30 cellular contexts compared by ENCODE assay signal in genomic region chr2:39949131-39949530, GRCh38.
"Had no signal": no experiment of that assay in that cellular context is flagged by ENCODE, and none has a peak within 500 bp of the region (broad histone marks: within the 10 kb centered on the region; RNA-seq: fewer than 3 reads in every experiment).

No MANE protein-coding gene starts in this region.

- H3K9me3 ChIP-seq: esophagus muscularis mucosa, pancreas, prostate gland, uterus had no signal

- H3K27me3 ChIP-seq: esophagus muscularis mucosa, hepatocyte, pancreas, uterus had no signal

- ATAC-seq: activated T-cell treated with anti-CD3 and anti-CD28 coated beads, Interleukin-2, amount 50 U/mL, for 4 hours; left cardiac atrium; left ventricle myocardium superior; naive thymus-derived CD4-positive, alpha-beta T cell; pancreas; sciatic nerve; stimulated activated naive CD8-positive, alpha-beta T cell treated with anti-CD3 and anti-CD28 coated beads, Interleukin-15, Interleukin-2, amounts not matched to agents 100 U/mL and 50 U/mL, for 24 hours had no signal

- H3K79me2 ChIP-seq: hepatocyte had no signal

- H3K27ac ChIP-seq: esophagus muscularis mucosa, hepatocyte, pancreas, prostate gland, skin epidermis, uterus had no signal

- H3K4me2 ChIP-seq: hepatocyte had no signal

- H3K27ac Mint-ChIP-seq: activated CD4-positive, alpha-beta memory T cell treated with anti-CD3 and anti-CD28 coated beads, Interleukin-2, amount 10 ng/mL, durations not matched to agents 7 days and 5 days; activated naive CD8-positive, alpha-beta T cell treated with anti-CD3 and anti-CD28 coated beads, Interleukin-2, amount 10 ng/mL, durations not matched to agents 7 days and 5 days; dendritic cell treated with granulocyte-macrophage colony-stimulating factor and Interleukin-4, amounts not matched to agents 40 ng/mL and 50 ng/mL, for 4 days; naive thymus-derived CD4-positive, alpha-beta T cell; type B pancreatic cell had no signal

- DNase-seq: activated CD4-positive, alpha-beta memory T cell treated with anti-CD3 and anti-CD28 coated beads, Interleukin-2, amount 10 ng/mL, durations not matched to agents 7 days and 5 days; activated CD4-positive, alpha-beta T cell treated with anti-CD3 and anti-CD28 coated beads for 4 hours; activated CD4-positive, CD25-positive, alpha-beta regulatory T cell; activated CD8-positive, alpha-beta memory T cell treated with anti-CD3 and anti-CD28 coated beads, Interleukin-2, amount 50 U/mL, for 48 hours; activated naive CD4-positive, alpha-beta T cell treated with Interleukin-2 at 50 U/mL for 16 hours; activated naive CD8-positive, alpha-beta T cell treated with anti-CD3 and anti-CD28 coated beads, Interleukin-2, amount 10 ng/mL, durations not matched to agents 7 days and 5 days; activated T-cell treated with anti-CD3 and anti-CD28 coated beads, Interleukin-2, amount 50 U/mL, for 4 hours; amygdala; effector CD4-positive, alpha-beta T cell; glutamatergic neuron; left cardiac atrium; left ventricle myocardium superior; naive thymus-derived CD4-positive, alpha-beta T cell; pancreas; retina; stimulated activated CD4-positive, alpha-beta T cell treated with anti-CD3 and anti-CD28 coated beads, Interleukin-12 subunit alpha, Interleukin-12 subunit beta, amount 100 ng/mL, for 4 hours; stimulated activated CD4-positive, alpha-beta T cell treated with anti-CD3 and anti-CD28 coated beads, Interleukin-4, amount 100 ng/mL, for 1 hour; stimulated activated naive CD8-positive, alpha-beta T cell treated with anti-CD3 and anti-CD28 coated beads, Interleukin-15, Interleukin-2, amounts not matched to agents 100 U/mL and 50 U/mL, for 24 hours; substantia nigra; T-helper 1 cell; uterus had no signal

- H3K4me1 Mint-ChIP-seq: activated naive CD8-positive, alpha-beta T cell treated with anti-CD3 and anti-CD28 coated beads, Interleukin-2, amount 10 ng/mL, durations not matched to agents 7 days and 5 days; central memory CD8-positive, alpha-beta T cell had no signal

- H3K4me1 ChIP-seq: esophagus muscularis mucosa, pancreas, prostate gland, uterus had no signal

- H3K36me3 ChIP-seq: esophagus muscularis mucosa, pancreas, prostate gland, uterus had no signal

- H3K36me3 Mint-ChIP-seq: activated naive CD8-positive, alpha-beta T cell treated with anti-CD3 and anti-CD28 coated beads, Interleukin-2, amount 10 ng/mL, durations not matched to agents 7 days and 5 days; type B pancreatic cell had no signal

- H3K4me3 ChIP-seq: esophagus muscularis mucosa, hepatocyte, pancreas, prostate gland, skin epidermis, uterus had no signal

- H3K9me3 Mint-ChIP-seq: activated naive CD8-positive, alpha-beta T cell treated with anti-CD3 and anti-CD28 coated beads, Interleukin-2, amount 10 ng/mL, durations not matched to agents 7 days and 5 days; activated T-cell treated with anti-CD3 and anti-CD28 coated beads, Interleukin-2, amount 50 U/mL, for 4 hours; central memory CD8-positive, alpha-beta T cell; dendritic cell treated with granulocyte-macrophage colony-stimulating factor and Interleukin-4, amounts not matched to agents 40 ng/mL and 50 ng/mL, for 4 days; T-helper 2 cell treated with Interferon-gamma antibody and Interleukin-4, amounts not matched to agents 5 μg/mL and 100 μg/mL, for 36 hours; type B pancreatic cell had no signal

- H3K27me3 Mint-ChIP-seq: activated CD4-positive, alpha-beta memory T cell treated with anti-CD3 and anti-CD28 coated beads, Interleukin-2, amount 10 ng/mL, durations not matched to agents 7 days and 5 days; central memory CD8-positive, alpha-beta T cell; dendritic cell treated with granulocyte-macrophage colony-stimulating factor and Interleukin-4, amounts not matched to agents 40 ng/mL and 50 ng/mL, for 4 days; type B pancreatic cell had no signal

- H2AFZ ChIP-seq: hepatocyte had no signal

- H3K4me3 Mint-ChIP-seq: activated CD4-positive, alpha-beta memory T cell treated with anti-CD3 and anti-CD28 coated beads, Interleukin-2, amount 10 ng/mL, durations not matched to agents 7 days and 5 days; activated naive CD8-positive, alpha-beta T cell treated with anti-CD3 and anti-CD28 coated beads, Interleukin-2, amount 10 ng/mL, durations not matched to agents 7 days and 5 days; activated T-cell treated with anti-CD3 and anti-CD28 coated beads, Interleukin-2, amount 50 U/mL, for 4 hours; central memory CD8-positive, alpha-beta T cell; dendritic cell treated with granulocyte-macrophage colony-stimulating factor and Interleukin-4, amounts not matched to agents 40 ng/mL and 50 ng/mL, for 4 days; naive thymus-derived CD4-positive, alpha-beta T cell; T-helper 2 cell treated with Interferon-gamma antibody and Interleukin-4, amounts not matched to agents 5 μg/mL and 100 μg/mL, for 36 hours; type B pancreatic cell had no signal
